ENCODE assay signal across 1 cellular context in genomic region chr6:149176971-149177667, GRCh38.
TF ChIP-seq lines count a peak whose summit lies in the region.

No MANE protein-coding gene starts in this region.

TF ChIP-seq in HepG2, 621 proteins besides CTCF, POLR2A, EP300 and RAD21 (continued from another document and continues in another):
- TF ChIP-seq, protein P1, sequence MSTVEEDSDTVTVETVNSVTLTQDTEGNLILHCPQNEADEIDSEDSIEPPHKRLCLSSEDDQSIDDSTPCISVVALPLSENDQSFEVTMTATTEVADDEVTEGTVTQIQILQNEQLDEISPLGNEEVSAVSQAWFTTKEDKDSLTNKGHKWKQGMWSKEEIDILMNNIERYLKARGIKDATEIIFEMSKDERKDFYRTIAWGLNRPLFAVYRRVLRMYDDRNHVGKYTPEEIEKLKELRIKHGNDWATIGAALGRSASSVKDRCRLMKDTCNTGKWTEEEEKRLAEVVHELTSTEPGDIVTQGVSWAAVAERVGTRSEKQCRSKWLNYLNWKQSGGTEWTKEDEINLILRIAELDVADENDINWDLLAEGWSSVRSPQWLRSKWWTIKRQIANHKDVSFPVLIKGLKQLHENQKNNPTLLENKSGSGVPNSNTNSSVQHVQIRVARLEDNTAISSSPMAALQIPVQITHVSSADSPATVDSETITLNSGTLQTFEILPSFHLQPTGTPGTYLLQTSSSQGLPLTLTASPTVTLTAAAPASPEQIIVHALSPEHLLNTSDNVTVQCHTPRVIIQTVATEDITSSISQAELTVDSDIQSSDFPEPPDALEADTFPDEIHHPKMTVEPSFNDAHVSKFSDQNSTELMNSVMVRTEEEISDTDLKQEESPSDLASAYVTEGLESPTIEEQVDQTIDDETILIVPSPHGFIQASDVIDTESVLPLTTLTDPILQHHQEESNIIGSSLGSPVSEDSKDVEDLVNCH (CRISPR knock-in tag; IDR thresholded peaks at IDR 0.05), result no peak
- TF ChIP-seq ZBTB10 (CRISPR knock-in tag; IDR thresholded peaks at IDR 0.05; ENCODE audit: borderline replicate concordance), result no peak
- peak in 1 of 2 experiments; percentile 55; a peak in 1 of 4 replicates for TF ChIP-seq KLF16 (CRISPR knock-in tag; IDR thresholded peaks at IDR 0.05)
- no peak for TF ChIP-seq PCBP2 (optimal IDR thresholded peaks at IDR 0.05; ENCODE audit: low read depth, low read length, poor library complexity, severe bottlenecking)
- no peak for TF ChIP-seq EEA1 (CRISPR knock-in tag; IDR thresholded peaks at IDR 0.05; ENCODE audit: borderline replicate concordance)
- no peak for TF ChIP-seq ZNF451 (CRISPR knock-in tag; IDR thresholded peaks at IDR 0.05)
- no peak for TF ChIP-seq ZNF207 (IDR thresholded peaks at IDR 0.05; ENCODE audit: borderline replicate concordance)
- peak; percentile 94; the same call in 1 of the 2 replicates for TF ChIP-seq ZNF703 (CRISPR knock-in tag; IDR thresholded peaks at IDR 0.05; ENCODE audit: borderline replicate concordance)
- TF ChIP-seq NKX3-1 (CRISPR knock-in tag; IDR thresholded peaks at IDR 0.05), result peak; percentile 78; the same call in 1 of the 2 replicates
- no peak for TF ChIP-seq AKAP8 (CRISPR knock-in tag; IDR thresholded peaks at IDR 0.05)
- TF ChIP-seq PHF21A (CRISPR knock-in tag; IDR thresholded peaks at IDR 0.05), result 0 out of 2 replicates have a peak, but pooled peaks have one; percentile 35
- TF ChIP-seq, protein P2, sequence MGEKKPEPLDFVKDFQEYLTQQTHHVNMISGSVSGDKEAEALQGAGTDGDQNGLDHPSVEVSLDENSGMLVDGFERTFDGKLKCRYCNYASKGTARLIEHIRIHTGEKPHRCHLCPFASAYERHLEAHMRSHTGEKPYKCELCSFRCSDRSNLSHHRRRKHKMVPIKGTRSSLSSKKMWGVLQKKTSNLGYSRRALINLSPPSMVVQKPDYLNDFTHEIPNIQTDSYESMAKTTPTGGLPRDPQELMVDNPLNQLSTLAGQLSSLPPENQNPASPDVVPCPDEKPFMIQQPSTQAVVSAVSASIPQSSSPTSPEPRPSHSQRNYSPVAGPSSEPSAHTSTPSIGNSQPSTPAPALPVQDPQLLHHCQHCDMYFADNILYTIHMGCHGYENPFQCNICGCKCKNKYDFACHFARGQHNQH (CRISPR knock-in tag; IDR thresholded peaks at IDR 0.05), result peak; percentile 88
- no peak for TF ChIP-seq ZNF136 (CRISPR knock-in tag; IDR thresholded peaks at IDR 0.05; ENCODE audit: low read depth)
- TF ChIP-seq ZNF263 (CRISPR knock-in tag; IDR thresholded peaks at IDR 0.05), result no peak
- TF ChIP-seq, protein P3, sequence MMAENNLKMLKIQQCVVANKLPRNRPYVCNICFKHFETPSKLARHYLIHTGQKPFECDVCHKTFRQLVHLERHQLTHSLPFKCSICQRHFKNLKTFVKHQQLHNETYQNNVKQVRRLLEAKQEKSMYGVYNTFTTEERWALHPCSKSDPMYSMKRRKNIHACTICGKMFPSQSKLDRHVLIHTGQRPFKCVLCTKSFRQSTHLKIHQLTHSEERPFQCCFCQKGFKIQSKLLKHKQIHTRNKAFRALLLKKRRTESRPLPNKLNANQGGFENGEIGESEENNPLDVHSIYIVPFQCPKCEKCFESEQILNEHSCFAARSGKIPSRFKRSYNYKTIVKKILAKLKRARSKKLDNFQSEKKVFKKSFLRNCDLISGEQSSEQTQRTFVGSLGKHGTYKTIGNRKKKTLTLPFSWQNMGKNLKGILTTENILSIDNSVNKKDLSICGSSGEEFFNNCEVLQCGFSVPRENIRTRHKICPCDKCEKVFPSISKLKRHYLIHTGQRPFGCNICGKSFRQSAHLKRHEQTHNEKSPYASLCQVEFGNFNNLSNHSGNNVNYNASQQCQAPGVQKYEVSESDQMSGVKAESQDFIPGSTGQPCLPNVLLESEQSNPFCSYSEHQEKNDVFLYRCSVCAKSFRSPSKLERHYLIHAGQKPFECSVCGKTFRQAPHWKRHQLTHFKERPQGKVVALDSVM (CRISPR knock-in tag; IDR thresholded peaks at IDR 0.05), result no peak
- TF ChIP-seq CCDC6 (CRISPR knock-in tag; IDR thresholded peaks at IDR 0.05), result no peak
- no peak for TF ChIP-seq CREB1 (IDR thresholded peaks at IDR 0.05)
- TF ChIP-seq CREB1 (CRISPR knock-in tag; IDR thresholded peaks at IDR 0.05), result peak; percentile 54; the same call in 1 of the 2 replicates
- no peak for TF ChIP-seq NFIB (CRISPR knock-in tag; IDR thresholded peaks at IDR 0.05; ENCODE audit: borderline replicate concordance)
- TF ChIP-seq ONECUT2 (CRISPR knock-in tag; IDR thresholded peaks at IDR 0.05), result peak; percentile 98
- TF ChIP-seq FOXA3 (CRISPR knock-in tag; IDR thresholded peaks at IDR 0.05), result peak; percentile 92
- TF ChIP-seq SMYD3 (CRISPR knock-in tag; IDR thresholded peaks at IDR 0.05), result no peak
- TF ChIP-seq, protein P4, sequence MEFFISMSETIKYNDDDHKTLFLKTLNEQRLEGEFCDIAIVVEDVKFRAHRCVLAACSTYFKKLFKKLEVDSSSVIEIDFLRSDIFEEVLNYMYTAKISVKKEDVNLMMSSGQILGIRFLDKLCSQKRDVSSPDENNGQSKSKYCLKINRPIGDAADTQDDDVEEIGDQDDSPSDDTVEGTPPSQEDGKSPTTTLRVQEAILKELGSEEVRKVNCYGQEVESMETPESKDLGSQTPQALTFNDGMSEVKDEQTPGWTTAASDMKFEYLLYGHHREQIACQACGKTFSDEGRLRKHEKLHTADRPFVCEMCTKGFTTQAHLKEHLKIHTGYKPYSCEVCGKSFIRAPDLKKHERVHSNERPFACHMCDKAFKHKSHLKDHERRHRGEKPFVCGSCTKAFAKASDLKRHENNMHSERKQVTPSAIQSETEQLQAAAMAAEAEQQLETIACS (CRISPR knock-in tag; IDR thresholded peaks at IDR 0.05), result no peak
- TF ChIP-seq AHDC1 (CRISPR knock-in tag; IDR thresholded peaks at IDR 0.05; ENCODE audit: borderline replicate concordance), result peak; percentile 94; the same call in 1 of the 2 replicates
- peak; percentile 66; the same call in 1 of the 2 replicates for TF ChIP-seq SALL1 (CRISPR knock-in tag; IDR thresholded peaks at IDR 0.05)
- peak; percentile 32 for TF ChIP-seq ASH2L (IDR thresholded peaks at IDR 0.05; ENCODE audit: insufficient read length, low read depth, low read length)
- peak; percentile 80 for TF ChIP-seq ATF1 (CRISPR knock-in tag; IDR thresholded peaks at IDR 0.05)
- TF ChIP-seq ELF1 (CRISPR knock-in tag; IDR thresholded peaks at IDR 0.05), result no peak; the same call in 1 of the 2 replicates
- peak; percentile 93 for TF ChIP-seq ARID5B (CRISPR knock-in tag; IDR thresholded peaks at IDR 0.05)
- TF ChIP-seq, protein P5, sequence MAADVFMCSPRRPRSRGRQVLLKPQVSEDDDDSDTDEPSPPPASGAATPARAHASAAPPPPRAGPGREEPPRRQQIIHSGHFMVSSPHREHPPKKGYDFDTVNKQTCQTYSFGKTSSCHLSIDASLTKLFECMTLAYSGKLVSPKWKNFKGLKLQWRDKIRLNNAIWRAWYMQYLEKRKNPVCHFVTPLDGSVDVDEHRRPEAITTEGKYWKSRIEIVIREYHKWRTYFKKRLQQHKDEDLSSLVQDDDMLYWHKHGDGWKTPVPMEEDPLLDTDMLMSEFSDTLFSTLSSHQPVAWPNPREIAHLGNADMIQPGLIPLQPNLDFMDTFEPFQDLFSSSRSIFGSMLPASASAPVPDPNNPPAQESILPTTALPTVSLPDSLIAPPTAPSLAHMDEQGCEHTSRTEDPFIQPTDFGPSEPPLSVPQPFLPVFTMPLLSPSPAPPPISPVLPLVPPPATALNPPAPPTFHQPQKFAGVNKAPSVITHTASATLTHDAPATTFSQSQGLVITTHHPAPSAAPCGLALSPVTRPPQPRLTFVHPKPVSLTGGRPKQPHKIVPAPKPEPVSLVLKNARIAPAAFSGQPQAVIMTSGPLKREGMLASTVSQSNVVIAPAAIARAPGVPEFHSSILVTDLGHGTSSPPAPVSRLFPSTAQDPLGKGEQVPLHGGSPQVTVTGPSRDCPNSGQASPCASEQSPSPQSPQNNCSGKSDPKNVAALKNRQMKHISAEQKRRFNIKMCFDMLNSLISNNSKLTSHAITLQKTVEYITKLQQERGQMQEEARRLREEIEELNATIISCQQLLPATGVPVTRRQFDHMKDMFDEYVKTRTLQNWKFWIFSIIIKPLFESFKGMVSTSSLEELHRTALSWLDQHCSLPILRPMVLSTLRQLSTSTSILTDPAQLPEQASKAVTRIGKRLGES (CRISPR knock-in tag; IDR thresholded peaks at IDR 0.05; ENCODE audit: borderline replicate concordance), result no peak
- no peak for TF ChIP-seq KLF13 (CRISPR knock-in tag; IDR thresholded peaks at IDR 0.05)
- TF ChIP-seq CREM (IDR thresholded peaks at IDR 0.05), result peak; percentile 68; the same call in 1 of the 2 replicates
- TF ChIP-seq CREM (CRISPR knock-in tag; IDR thresholded peaks at IDR 0.05), result no peak
- TF ChIP-seq ZMYM2 (CRISPR knock-in tag; IDR thresholded peaks at IDR 0.05), result no peak
- peak; percentile 62; the same call in 1 of the 2 replicates for TF ChIP-seq CEBPG (CRISPR knock-in tag; IDR thresholded peaks at IDR 0.05)
- TF ChIP-seq MXD1 (CRISPR knock-in tag; IDR thresholded peaks at IDR 0.05), result no peak
- TF ChIP-seq TEAD3 (CRISPR knock-in tag; optimal IDR thresholded peaks at IDR 0.05; ENCODE audit: borderline replicate concordance), result no peak
